ENCODE assay signal across 1 cellular context in genomic region chr12:55712700-55713415, GRCh38.
TF ChIP-seq lines count a peak whose summit lies in the region.

No MANE protein-coding gene starts in this region.

TF ChIP-seq in IMR-90, 13 proteins besides CTCF, POLR2A, EP300 and RAD21:
- TF ChIP-seq MAFK (IDR thresholded peaks at IDR 0.05; ENCODE audit: low read depth, low read length) (no peak), SMC3 (IDR thresholded peaks at IDR 0.05; ENCODE audit: low read depth, low read length) (no peak), NFE2L2 (IDR thresholded peaks at IDR 0.05; ENCODE audit: low read depth, low read length) (no peak), CHD1 (IDR thresholded peaks at IDR 0.05; ENCODE audit: low read depth, low read length) (no peak), USF2 (IDR thresholded peaks at IDR 0.05; ENCODE audit: low read depth, low read length) (no peak), MAZ (IDR thresholded peaks at IDR 0.05; ENCODE audit: borderline replicate concordance, low read depth, low read length) (no peak)
TF ChIP-seq in IMR-90: peak in this region for 0.
